In genomic region chr19:12669272-12670158, GRCh38 we compare ENCODE assay signal across 8 cellular contexts. TPM values are rescaled to one million over a fixed set of nuclear protein-coding genes. Genes with fewer than 3 reads are reported as not detected.
A peak's percentile ranks its signal among the peaks of the same experiment; 100 is the strongest.
DNase-seq lines count a peak whose midpoint lies in the region; ATAC-seq and TF ChIP-seq lines count a peak whose summit lies in the region.

No MANE protein-coding gene starts in this region.

- TF ChIP-seq POLR2A in Raji (IDR thresholded peaks at IDR 0.05; ENCODE audit: insufficient read depth, low read depth, low read length) (peak; percentile 69), stomach (IDR thresholded peaks at IDR 0.05) (no peak)

- H3K9ac ChIP-seq in neural cell (ENCODE audit: low read length): peak overlapping the region; percentile 87

- no peak for ATAC-seq in HG03457 (IDR thresholded peaks at IDR 0.05; ENCODE audit: unreplicated experiment)

- H3K27me3 ChIP-seq in neural cell (ENCODE audit: insufficient read depth, low read depth, low read length): no peaks in the 10 kb centered on the region
- H3K27me3 ChIP-seq in stomach: no peaks in the 10 kb centered on the region

- H3K36me3 ChIP-seq in neural cell (ENCODE audit: insufficient read depth, low read length): no peaks in the 10 kb centered on the region
- H3K36me3 ChIP-seq in stomach: peaks cover 20 to 39% (median 36%) of the 10 kb centered on the region in 4 donors

- no peaks in the 10 kb centered on the region for H4K20me1 ChIP-seq in neural cell (ENCODE audit: insufficient read depth)

- peak overlapping the region; percentile 94 for H3K4me2 ChIP-seq in neural cell (ENCODE audit: low read length)

- TF ChIP-seq RAD21 in neural cell (conservative IDR thresholded peaks at IDR 0.05): no peak

- peak overlapping the region; percentile 86 for H2AFZ ChIP-seq in neural cell (ENCODE audit: low read depth, low read length)

- TF ChIP-seq EP300 in neural cell (conservative IDR thresholded peaks at IDR 0.05; ENCODE audit: poor library complexity, severe bottlenecking) (peak; percentile 52), stomach (IDR thresholded peaks at IDR 0.05) (no peak)

- H3F3A ChIP-seq in neural cell (ENCODE audit: insufficient read depth, low read length, poor library complexity, severe bottlenecking): no peaks in the 10 kb centered on the region

- H3K9me2 ChIP-seq in neural cell (ENCODE audit: insufficient read depth, low read length): no peaks in the 10 kb centered on the region

- 0 to 1% (median 1%) methylated on average over 33 to 64 of the region's 64 CpGs for WGBS in stomach, 5 donors

- intact Hi-C loops in stomach (cut with DNase I; ENCODE audit: low total_unique reads): loop anchor here (10.0 kb wide), 1 partner anchor 105 kb away; no protein-coding TSS in a partner anchor

- TF ChIP-seq CTCF in GM10266 (IDR thresholded peaks at IDR 0.05; ENCODE audit: control insufficient read depth, insufficient read depth, low read depth, missing control alignments): no peak
- no peak for TF ChIP-seq CTCF in foreskin fibroblast (IDR thresholded peaks at IDR 0.05; ENCODE audit: low read depth, low read length)
- peak; percentile 22 for TF ChIP-seq CTCF in neural cell (IDR thresholded peaks at IDR 0.05; ENCODE audit: poor library complexity, severe bottlenecking)
- peak in 1 of 7 experiments; percentile 17 for TF ChIP-seq CTCF in stomach (IDR thresholded peaks at IDR 0.05)

- H3K27ac ChIP-seq in neural cell (ENCODE audit: low read length) (peak overlapping the region; percentile 95), stomach (peak overlapping the region; percentile 92 to 98 (median 96))

- peak overlapping the region; percentile 72 to 97 for H3K4me3 ChIP-seq in foreskin fibroblast (ENCODE audit: low read depth in 1 of 2, low read length in 2 of 2)
- H3K4me3 ChIP-seq in neural cell (ENCODE audit: low read length): peak overlapping the region; percentile 87
- peak overlapping the region; percentile 78 to 97 (median 88) for H3K4me3 ChIP-seq in stomach

- peaks cover 29% of the 10 kb centered on the region for H3K79me2 ChIP-seq in neural cell (replicated peaks; ENCODE audit: insufficient read depth, low read length)

- H3K4me1 ChIP-seq in stomach: peaks cover 33 to 69% (median 59%) of the 10 kb centered on the region in 4 donors

- H3K9me3 ChIP-seq in neural cell (ENCODE audit: low read length) (no peaks in the 10 kb centered on the region), stomach (no peaks in the 10 kb centered on the region)

- DNase-seq in GM10266 (ENCODE audit: extremely low spot score) (peak; percentile 81), Kasumi-1 (lab: John Stamatoyannopoulos, UW) (peak; percentile 81 to 88), foreskin fibroblast (peak; percentile 77 to 91), stomach (peak; percentile 85)
- peak; percentile 92 for DNase-seq in activated effector memory CD4-positive, alpha-beta T cell treated with anti-CD3 and anti-CD28 coated beads, Interleukin-2, amount 50 U/mL, for 16 hours

TF ChIP-seq in neural cell, 6 proteins besides CTCF, POLR2A, EP300 and RAD21:
- TF ChIP-seq, protein P1, sequence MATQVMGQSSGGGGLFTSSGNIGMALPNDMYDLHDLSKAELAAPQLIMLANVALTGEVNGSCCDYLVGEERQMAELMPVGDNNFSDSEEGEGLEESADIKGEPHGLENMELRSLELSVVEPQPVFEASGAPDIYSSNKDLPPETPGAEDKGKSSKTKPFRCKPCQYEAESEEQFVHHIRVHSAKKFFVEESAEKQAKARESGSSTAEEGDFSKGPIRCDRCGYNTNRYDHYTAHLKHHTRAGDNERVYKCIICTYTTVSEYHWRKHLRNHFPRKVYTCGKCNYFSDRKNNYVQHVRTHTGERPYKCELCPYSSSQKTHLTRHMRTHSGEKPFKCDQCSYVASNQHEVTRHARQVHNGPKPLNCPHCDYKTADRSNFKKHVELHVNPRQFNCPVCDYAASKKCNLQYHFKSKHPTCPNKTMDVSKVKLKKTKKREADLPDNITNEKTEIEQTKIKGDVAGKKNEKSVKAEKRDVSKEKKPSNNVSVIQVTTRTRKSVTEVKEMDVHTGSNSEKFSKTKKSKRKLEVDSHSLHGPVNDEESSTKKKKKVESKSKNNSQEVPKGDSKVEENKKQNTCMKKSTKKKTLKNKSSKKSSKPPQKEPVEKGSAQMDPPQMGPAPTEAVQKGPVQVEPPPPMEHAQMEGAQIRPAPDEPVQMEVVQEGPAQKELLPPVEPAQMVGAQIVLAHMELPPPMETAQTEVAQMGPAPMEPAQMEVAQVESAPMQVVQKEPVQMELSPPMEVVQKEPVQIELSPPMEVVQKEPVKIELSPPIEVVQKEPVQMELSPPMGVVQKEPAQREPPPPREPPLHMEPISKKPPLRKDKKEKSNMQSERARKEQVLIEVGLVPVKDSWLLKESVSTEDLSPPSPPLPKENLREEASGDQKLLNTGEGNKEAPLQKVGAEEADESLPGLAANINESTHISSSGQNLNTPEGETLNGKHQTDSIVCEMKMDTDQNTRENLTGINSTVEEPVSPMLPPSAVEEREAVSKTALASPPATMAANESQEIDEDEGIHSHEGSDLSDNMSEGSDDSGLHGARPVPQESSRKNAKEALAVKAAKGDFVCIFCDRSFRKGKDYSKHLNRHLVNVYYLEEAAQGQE (IDR thresholded peaks at IDR 0.05; ENCODE audit: borderline replicate concordance): peak; percentile 33
- peak; percentile 96 for TF ChIP-seq MXI1 (conservative IDR thresholded peaks at IDR 0.05; ENCODE audit: poor library complexity, severe bottlenecking)
- no peak for TF ChIP-seq SMC3 (conservative IDR thresholded peaks at IDR 0.05; ENCODE audit: poor library complexity)
- TF ChIP-seq POLR2AphosphoS5 (IDR thresholded peaks at IDR 0.05): peak; percentile 90
- peak; percentile 56 for TF ChIP-seq TAF1 (IDR thresholded peaks at IDR 0.05; ENCODE audit: low read depth)
- TF ChIP-seq EZH2 (IDR thresholded peaks at IDR 0.05; ENCODE audit: borderline replicate concordance, insufficient read depth, low read length, poor library complexity, severe bottlenecking): no peak

RNA-seq across cellular contexts. Expression of gene WDR83, which starts 2.9 kb away (rescaled TPM):
- polyA plus RNA-seq in neural cell: 45.3 and 51.3 TPM in 2 replicates
- 14.8 and 15.3 TPM in 2 replicates for polyA minus RNA-seq in neural cell
- 10 to 100 TPM in 1 of 5 donors, 1 to 10 TPM in 4; 1.4 to 12.9 (median 9.6) TPM for total RNA-seq in stomach
- polyA plus RNA-seq in stomach: 10 to 100 TPM; 20.6 to 33.4 (median 32.7) TPM

RNA-seq across cellular contexts. Expression of gene MAN2B1, which starts 3.0 kb away (rescaled TPM):
- polyA plus RNA-seq in neural cell (11.5 and 23.4 TPM in 2 replicates), stomach (10 to 100 TPM; 20.6 to 59.0 (median 42.1) TPM)
- 14.1 and 20.0 TPM in 2 replicates for polyA minus RNA-seq in neural cell
- total RNA-seq in stomach: 100 to 1,000 TPM in 4 of 5 donors, 10 to 100 TPM in 1; 41.7 to 429 (median 117) TPM

RNA-seq across cellular contexts. Expression of gene DHPS, which starts 12.2 kb away (rescaled TPM):
- polyA plus RNA-seq in neural cell: 227 and 239 TPM in 2 replicates
- 78.4 and 104 TPM in 2 replicates for polyA minus RNA-seq in neural cell
- total RNA-seq in stomach: 100 to 1,000 TPM in 2 of 5 donors, 10 to 100 TPM in 3; 51.7 to 287 (median 82.6) TPM
- 10 to 100 TPM; 65.1 to 76.0 (median 75.0) TPM for polyA plus RNA-seq in stomach

RNA-seq across cellular contexts. Expression of gene GNG14, which starts 18.3 kb away (rescaled TPM):
- not detected in 2 replicates for polyA plus RNA-seq in neural cell
- polyA minus RNA-seq in neural cell: not detected in 2 replicates
- total RNA-seq in stomach: not detected
- not detected for polyA plus RNA-seq in stomach

RNA-seq across cellular contexts. Expression of gene FBXW9, which starts 26.9 kb away (rescaled TPM):
- polyA plus RNA-seq in neural cell (16.2 and 20.9 TPM in 2 replicates), stomach (1 to 10 TPM; 4.6 to 9.8 (median 5.8) TPM)
- polyA minus RNA-seq in neural cell: 7.3 and 9.0 TPM in 2 replicates
- 10 to 100 TPM in 1 of 5 donors, 1 to 10 TPM in 3, under 1 TPM in 1; 0.29 to 10.9 (median 2.7) TPM for total RNA-seq in stomach
